In genomic region chr9:136808075-136808780, GRCh38 we compare ENCODE assay signal across 1 cellular context.
A peak's percentile ranks its signal among the peaks of the same experiment; 100 is the strongest.
TF ChIP-seq lines count a peak whose summit lies in the region.

No MANE protein-coding gene starts in this region.

TF ChIP-seq in K562, 482 proteins besides CTCF, POLR2A, EP300 and RAD21 (continues in another document):
- TF ChIP-seq ZNF212 (CRISPR knock-in tag; IDR thresholded peaks at IDR 0.05) (no peak), PYGO2 (tag; IDR thresholded peaks at IDR 0.05) (no peak), POLR3A (IDR thresholded peaks at IDR 0.05; ENCODE audit: borderline replicate concordance, extremely low read depth, insufficient read depth, insufficient read length) (no peak), JUN (IDR thresholded peaks at IDR 0.05; ENCODE audit: borderline replicate concordance, low read depth, low read length) (no peak), JUN (CRISPR knock-in tag; IDR thresholded peaks at IDR 0.05; ENCODE audit: borderline replicate concordance) (no peak), TBL1XR1 (IDR thresholded peaks at IDR 0.05; ENCODE audit: low read length in 2 of 2) (no peak), LCOR (CRISPR knock-in tag; IDR thresholded peaks at IDR 0.05) (no peak), CREB3L1 (IDR thresholded peaks at IDR 0.05; ENCODE audit: borderline replicate concordance, low read depth) (no peak), CCNT2 (IDR thresholded peaks at IDR 0.05; ENCODE audit: borderline replicate concordance, extremely low read depth, insufficient read length, low read depth, low read length) (peak; percentile 22), ZBTB7A (IDR thresholded peaks at IDR 0.05; ENCODE audit: borderline replicate concordance, control insufficient read depth, low read depth, low read length) (peak; percentile 85; the same call in 1 of the 2 replicates), RBFOX2 (IDR thresholded peaks at IDR 0.05; ENCODE audit: low read depth, low read length) (peak; percentile 74), ZBED1 (IDR thresholded peaks at IDR 0.05) (no peak), CBFA2T2 (conservative IDR thresholded peaks at IDR 0.05) (no peak), THRA (IDR thresholded peaks at IDR 0.05) (no peak), CTCFL (IDR thresholded peaks at IDR 0.05; ENCODE audit: borderline replicate concordance, insufficient read depth, low read depth, low read length, poor library complexity, severe bottlenecking) (no peak), MYNN (IDR thresholded peaks at IDR 0.05) (no peak), MYNN (CRISPR knock-in tag; IDR thresholded peaks at IDR 0.05) (no peak), CBFA2T3 (IDR thresholded peaks at IDR 0.05) (no peak), ZFX (CRISPR knock-in tag; IDR thresholded peaks at IDR 0.05) (peak; percentile 45), ETS2 (tag; IDR thresholded peaks at IDR 0.05; ENCODE audit: borderline replicate concordance, poor library complexity, severe bottlenecking) (no peak), FUS (optimal IDR thresholded peaks at IDR 0.05; ENCODE audit: low read depth, low read length) (no peak), SMARCA4 (IDR thresholded peaks at IDR 0.05) (no peak), TAF15 (IDR thresholded peaks at IDR 0.05; ENCODE audit: low read depth, low read length) (no peak), KAT2B (IDR thresholded peaks at IDR 0.05; ENCODE audit: low read depth, low read length) (no peak), BRCA1 (IDR thresholded peaks at IDR 0.05) (no peak), BRCA1 (CRISPR knock-in tag; IDR thresholded peaks at IDR 0.05) (no peak), MYC (IDR thresholded peaks at IDR 0.05; ENCODE audit: low read depth, low read length) (no peak), MYC (CRISPR knock-in tag; IDR thresholded peaks at IDR 0.05; ENCODE audit: borderline replicate concordance, low read depth) (no peak), KAT7 (CRISPR knock-in tag; IDR thresholded peaks at IDR 0.05; ENCODE audit: borderline replicate concordance) (no peak), POLR2G (IDR thresholded peaks at IDR 0.05; ENCODE audit: low read depth, low read length) (peak; percentile 74), BRD9 (IDR thresholded peaks at IDR 0.05; ENCODE audit: low read depth, partially characterized antibody) (no peak), NFRKB (IDR thresholded peaks at IDR 0.05; ENCODE audit: low read depth) (no peak), HNRNPL (IDR thresholded peaks at IDR 0.05; ENCODE audit: low read depth, low read length) (no peak), POLR2AphosphoS5 (IDR thresholded peaks at IDR 0.05; ENCODE audit: control insufficient read depth, insufficient read depth, low read depth, low read length) (no peak), SMARCB1 (IDR thresholded peaks at IDR 0.05; ENCODE audit: insufficient read length, low read depth) (no peak), ZC3H4 (CRISPR knock-in tag; IDR thresholded peaks at IDR 0.05; ENCODE audit: borderline replicate concordance) (no peak; the same call in 1 of the 2 replicates), ZNF134 (CRISPR knock-in tag; conservative IDR thresholded peaks at IDR 0.05) (no peak), ZNF696 (CRISPR knock-in tag; conservative IDR thresholded peaks at IDR 0.05) (no peak), ATF7 (IDR thresholded peaks at IDR 0.05) (0 out of 2 replicates have a peak, but pooled peaks have one; percentile 4), NR1H2 (CRISPR knock-in tag; IDR thresholded peaks at IDR 0.05) (no peak), RNF219 (CRISPR knock-in tag; IDR thresholded peaks at IDR 0.05) (no peak), TSC22D4 (tag; IDR thresholded peaks at IDR 0.05) (no peak), NBN (IDR thresholded peaks at IDR 0.05; ENCODE audit: low read depth) (no peak), HMG20A (CRISPR knock-in tag; conservative IDR thresholded peaks at IDR 0.05) (no peak), ZNF699 (CRISPR knock-in tag; IDR thresholded peaks at IDR 0.05; ENCODE audit: insufficient replicate concordance) (no peak)
- TF ChIP-seq, protein P1, sequence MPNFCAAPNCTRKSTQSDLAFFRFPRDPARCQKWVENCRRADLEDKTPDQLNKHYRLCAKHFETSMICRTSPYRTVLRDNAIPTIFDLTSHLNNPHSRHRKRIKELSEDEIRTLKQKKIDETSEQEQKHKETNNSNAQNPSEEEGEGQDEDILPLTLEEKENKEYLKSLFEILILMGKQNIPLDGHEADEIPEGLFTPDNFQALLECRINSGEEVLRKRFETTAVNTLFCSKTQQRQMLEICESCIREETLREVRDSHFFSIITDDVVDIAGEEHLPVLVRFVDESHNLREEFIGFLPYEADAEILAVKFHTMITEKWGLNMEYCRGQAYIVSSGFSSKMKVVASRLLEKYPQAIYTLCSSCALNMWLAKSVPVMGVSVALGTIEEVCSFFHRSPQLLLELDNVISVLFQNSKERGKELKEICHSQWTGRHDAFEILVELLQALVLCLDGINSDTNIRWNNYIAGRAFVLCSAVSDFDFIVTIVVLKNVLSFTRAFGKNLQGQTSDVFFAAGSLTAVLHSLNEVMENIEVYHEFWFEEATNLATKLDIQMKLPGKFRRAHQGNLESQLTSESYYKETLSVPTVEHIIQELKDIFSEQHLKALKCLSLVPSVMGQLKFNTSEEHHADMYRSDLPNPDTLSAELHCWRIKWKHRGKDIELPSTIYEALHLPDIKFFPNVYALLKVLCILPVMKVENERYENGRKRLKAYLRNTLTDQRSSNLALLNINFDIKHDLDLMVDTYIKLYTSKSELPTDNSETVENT (CRISPR knock-in tag; IDR thresholded peaks at IDR 0.05): no peak
- TF ChIP-seq, protein P2, sequence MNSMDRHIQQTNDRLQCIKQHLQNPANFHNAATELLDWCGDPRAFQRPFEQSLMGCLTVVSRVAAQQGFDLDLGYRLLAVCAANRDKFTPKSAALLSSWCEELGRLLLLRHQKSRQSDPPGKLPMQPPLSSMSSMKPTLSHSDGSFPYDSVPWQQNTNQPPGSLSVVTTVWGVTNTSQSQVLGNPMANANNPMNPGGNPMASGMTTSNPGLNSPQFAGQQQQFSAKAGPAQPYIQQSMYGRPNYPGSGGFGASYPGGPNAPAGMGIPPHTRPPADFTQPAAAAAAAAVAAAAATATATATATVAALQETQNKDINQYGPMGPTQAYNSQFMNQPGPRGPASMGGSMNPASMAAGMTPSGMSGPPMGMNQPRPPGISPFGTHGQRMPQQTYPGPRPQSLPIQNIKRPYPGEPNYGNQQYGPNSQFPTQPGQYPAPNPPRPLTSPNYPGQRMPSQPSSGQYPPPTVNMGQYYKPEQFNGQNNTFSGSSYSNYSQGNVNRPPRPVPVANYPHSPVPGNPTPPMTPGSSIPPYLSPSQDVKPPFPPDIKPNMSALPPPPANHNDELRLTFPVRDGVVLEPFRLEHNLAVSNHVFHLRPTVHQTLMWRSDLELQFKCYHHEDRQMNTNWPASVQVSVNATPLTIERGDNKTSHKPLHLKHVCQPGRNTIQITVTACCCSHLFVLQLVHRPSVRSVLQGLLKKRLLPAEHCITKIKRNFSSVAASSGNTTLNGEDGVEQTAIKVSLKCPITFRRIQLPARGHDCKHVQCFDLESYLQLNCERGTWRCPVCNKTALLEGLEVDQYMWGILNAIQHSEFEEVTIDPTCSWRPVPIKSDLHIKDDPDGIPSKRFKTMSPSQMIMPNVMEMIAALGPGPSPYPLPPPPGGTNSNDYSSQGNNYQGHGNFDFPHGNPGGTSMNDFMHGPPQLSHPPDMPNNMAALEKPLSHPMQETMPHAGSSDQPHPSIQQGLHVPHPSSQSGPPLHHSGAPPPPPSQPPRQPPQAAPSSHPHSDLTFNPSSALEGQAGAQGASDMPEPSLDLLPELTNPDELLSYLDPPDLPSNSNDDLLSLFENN (IDR thresholded peaks at IDR 0.05; ENCODE audit: low read depth in 2 of 2, low read length in 2 of 2): no peak
- TF ChIP-seq, protein P3, sequence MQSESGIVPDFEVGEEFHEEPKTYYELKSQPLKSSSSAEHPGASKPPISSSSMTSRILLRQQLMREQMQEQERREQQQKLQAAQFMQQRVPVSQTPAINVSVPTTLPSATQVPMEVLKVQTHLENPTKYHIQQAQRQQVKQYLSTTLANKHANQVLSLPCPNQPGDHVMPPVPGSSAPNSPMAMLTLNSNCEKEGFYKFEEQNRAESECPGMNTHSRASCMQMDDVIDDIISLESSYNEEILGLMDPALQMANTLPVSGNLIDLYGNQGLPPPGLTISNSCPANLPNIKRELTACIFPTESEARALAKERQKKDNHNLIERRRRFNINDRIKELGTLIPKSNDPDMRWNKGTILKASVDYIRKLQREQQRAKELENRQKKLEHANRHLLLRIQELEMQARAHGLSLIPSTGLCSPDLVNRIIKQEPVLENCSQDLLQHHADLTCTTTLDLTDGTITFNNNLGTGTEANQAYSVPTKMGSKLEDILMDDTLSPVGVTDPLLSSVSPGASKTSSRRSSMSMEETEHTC (IDR thresholded peaks at IDR 0.05): no peak
- TF ChIP-seq, protein P4, sequence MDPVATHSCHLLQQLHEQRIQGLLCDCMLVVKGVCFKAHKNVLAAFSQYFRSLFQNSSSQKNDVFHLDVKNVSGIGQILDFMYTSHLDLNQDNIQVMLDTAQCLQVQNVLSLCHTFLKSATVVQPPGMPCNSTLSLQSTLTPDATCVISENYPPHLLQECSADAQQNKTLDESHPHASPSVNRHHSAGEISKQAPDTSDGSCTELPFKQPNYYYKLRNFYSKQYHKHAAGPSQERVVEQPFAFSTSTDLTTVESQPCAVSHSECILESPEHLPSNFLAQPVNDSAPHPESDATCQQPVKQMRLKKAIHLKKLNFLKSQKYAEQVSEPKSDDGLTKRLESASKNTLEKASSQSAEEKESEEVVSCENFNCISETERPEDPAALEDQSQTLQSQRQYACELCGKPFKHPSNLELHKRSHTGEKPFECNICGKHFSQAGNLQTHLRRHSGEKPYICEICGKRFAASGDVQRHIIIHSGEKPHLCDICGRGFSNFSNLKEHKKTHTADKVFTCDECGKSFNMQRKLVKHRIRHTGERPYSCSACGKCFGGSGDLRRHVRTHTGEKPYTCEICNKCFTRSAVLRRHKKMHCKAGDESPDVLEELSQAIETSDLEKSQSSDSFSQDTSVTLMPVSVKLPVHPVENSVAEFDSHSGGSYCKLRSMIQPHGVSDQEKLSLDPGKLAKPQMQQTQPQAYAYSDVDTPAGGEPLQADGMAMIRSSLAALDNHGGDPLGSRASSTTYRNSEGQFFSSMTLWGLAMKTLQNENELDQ (CRISPR knock-in tag; IDR thresholded peaks at IDR 0.05; ENCODE audit: borderline replicate concordance): no peak
- TF ChIP-seq, protein P5, sequence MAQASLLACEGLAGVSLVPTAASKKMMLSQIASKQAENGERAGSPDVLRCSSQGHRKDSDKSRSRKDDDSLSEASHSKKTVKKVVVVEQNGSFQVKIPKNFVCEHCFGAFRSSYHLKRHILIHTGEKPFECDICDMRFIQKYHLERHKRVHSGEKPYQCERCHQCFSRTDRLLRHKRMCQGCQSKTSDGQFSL (CRISPR knock-in tag; IDR thresholded peaks at IDR 0.05): peak; percentile 65; the same call in 1 of the 2 replicates
- TF ChIP-seq, protein P5 (tag; IDR thresholded peaks at IDR 0.05): no peak
